8 cellular contexts compared by ENCODE assay signal in the genomic region with DNA sequence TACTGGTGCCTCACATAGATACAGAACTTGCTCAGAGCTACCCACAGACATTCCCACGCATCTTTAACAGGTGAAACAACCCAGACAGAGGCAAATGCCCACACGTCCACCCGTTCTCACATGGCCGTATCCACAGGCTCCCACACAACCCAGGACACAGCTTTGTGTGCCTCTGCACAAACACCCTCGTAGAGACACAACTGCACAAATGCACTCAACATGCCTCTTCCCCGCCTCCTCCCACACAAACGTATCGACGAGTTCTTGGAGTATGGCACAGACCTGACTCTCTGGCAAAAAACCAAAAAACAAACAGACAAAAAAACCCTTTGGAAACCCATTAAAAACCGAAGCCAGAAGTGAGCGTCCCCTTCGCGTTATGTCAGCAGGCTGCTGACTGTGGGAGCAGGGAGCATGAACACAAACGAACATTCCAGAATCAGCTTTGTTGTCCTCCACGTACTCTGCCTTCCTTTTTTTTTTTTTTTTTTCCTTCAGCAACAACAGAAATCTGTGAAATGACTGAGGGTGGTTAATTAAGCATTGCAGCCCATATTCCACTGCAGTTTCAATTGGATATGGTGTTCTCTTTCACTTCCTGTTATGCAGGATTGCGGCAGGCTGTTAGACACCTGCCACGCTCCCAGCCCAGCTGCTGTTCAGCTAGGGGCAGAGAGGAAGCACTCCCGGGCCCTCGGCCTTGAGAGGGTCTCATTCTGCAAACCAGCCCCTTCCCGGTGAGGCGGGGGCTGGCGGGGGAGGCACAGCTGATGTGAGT.
DNase-seq lines count a peak whose midpoint lies in the region; ATAC-seq and TF ChIP-seq lines count a peak whose summit lies in the region.

No MANE protein-coding gene starts in this region.

- H3K9me3 ChIP-seq in colonic mucosa, result no peaks in the 10 kb centered on the region

- peak overlapping the region; percentile 25 for H3K4me3 ChIP-seq in colonic mucosa

- peak overlapping the region; percentile 36 for H3K27ac ChIP-seq in colonic mucosa

- ATAC-seq in GM19438 (IDR thresholded peaks at IDR 0.05; ENCODE audit: low read depth, unreplicated experiment), result peak; percentile 95
- ATAC-seq in HG03439 (IDR thresholded peaks at IDR 0.05; ENCODE audit: unreplicated experiment), result peak; percentile 66

- peak; percentile 98 for DNase-seq in DMS153 treated with DMSO at 0.1 percent for 48 hours (lab: John Stamatoyannopoulos, UW; ENCODE audit: unreplicated experiment)
- DNase-seq in NOMO-1 (lab: John Stamatoyannopoulos, UW; ENCODE audit: unreplicated experiment in 2 of 2), result peak; percentile 78 to 81
- DNase-seq in colonic mucosa, result peak; percentile 25
- DNase-seq in occipital lobe (lab: John Stamatoyannopoulos, UW), result peak; percentile 14
- DNase-seq in T1000 (lab: John Stamatoyannopoulos, UW), result no peak
- no peak for DNase-seq in NCI-H446 (lab: John Stamatoyannopoulos, UW)

- H3K9ac ChIP-seq in colonic mucosa (ENCODE audit: low read depth in 2 of 2, low read length in 2 of 2), result no peak overlapping the region

- no peak for TF ChIP-seq CTCF in colonic mucosa (IDR thresholded peaks at IDR 0.05)

- intact Hi-C loops in colonic mucosa (cut with DNase I), result no loop called here

- H3K4me1 ChIP-seq in colonic mucosa, result no peaks in the 10 kb centered on the region

- no peaks in the 10 kb centered on the region for H3K36me3 ChIP-seq in colonic mucosa

- no peaks in the 10 kb centered on the region for H3K27me3 ChIP-seq in colonic mucosa

Comparison
In these comparisons a context has a peak if more than half of its experiments do, and no peak if none do; other contexts are left out.
1. DNase-seq: peak in DMS153 treated with DMSO at 0.1 percent for 48 hours (single experiment), NOMO-1 (2 of 2), colonic mucosa (single experiment) and occipital lobe (single experiment); none in T1000 (single experiment) and NCI-H446 (0 of 2).